ENCODE assay signal across 9 cellular contexts in genomic region chr10:93438796-93439253, GRCh38. TPM values are rescaled to one million over a fixed set of nuclear protein-coding genes. Genes with fewer than 3 reads are reported as not detected.
DNase-seq lines count a peak whose midpoint lies in the region; ATAC-seq and TF ChIP-seq lines count a peak whose summit lies in the region.
"Had no signal": no experiment of that assay in that cellular context is flagged by ENCODE, and none has a peak within 500 bp of the region (broad histone marks: within the 10 kb centered on the region; RNA-seq: fewer than 3 reads in every experiment).

No MANE protein-coding gene starts in this region.

- H3K27me3 ChIP-seq in NT2/D1 (ENCODE audit: insufficient read depth, insufficient read length) (no peaks in the 10 kb centered on the region), fibroblast of lung (ENCODE audit: control insufficient read depth, insufficient read depth, low read length) (no peaks in the 10 kb centered on the region)

- H3K36me3 ChIP-seq in NT2/D1 (ENCODE audit: insufficient read depth, insufficient read length, low read length), result peaks cover 7% of the 10 kb centered on the region
- H3K36me3 ChIP-seq in fibroblast of lung (ENCODE audit: control insufficient read depth, insufficient read depth, low read length), result peaks cover under 1% of the 10 kb centered on the region

- no peak overlapping the region for H3K4me2 ChIP-seq in fibroblast of lung (ENCODE audit: extremely low read depth, insufficient read depth, low read length)

- peak; percentile 1 for ATAC-seq in omental fat pad (ENCODE audit: low FRiP score)
- no peak for ATAC-seq in GM21619 (IDR thresholded peaks at IDR 0.05; ENCODE audit: unreplicated experiment)
- no peak for ATAC-seq in GM21529 (IDR thresholded peaks at IDR 0.05; ENCODE audit: unreplicated experiment)

- H3K4me1 ChIP-seq in NT2/D1 (ENCODE audit: insufficient read depth, insufficient read length) (peaks cover 3% of the 10 kb centered on the region), fibroblast of lung (ENCODE audit: control insufficient read depth, extremely low read depth, insufficient read depth, low read length) (peaks cover 61% of the 10 kb centered on the region)

- H4K20me1 ChIP-seq in fibroblast of lung (ENCODE audit: control insufficient read depth, extremely low read depth, insufficient read depth, low read length), result no peaks in the 10 kb centered on the region

- H2AFZ ChIP-seq in fibroblast of lung (ENCODE audit: low read length), result no peak overlapping the region

- DNase-seq in DMS153 (lab: John Stamatoyannopoulos, UW), result peak; percentile 85
- no peak for DNase-seq in NT2/D1 (ENCODE audit: low read depth, low spot score)
- peak in 1 of 2 donors; percentile 32 for DNase-seq in fibroblast of lung (ENCODE audit: low read depth in 2 of 2)
- DNase-seq in omental fat pad (ENCODE audit: low spot score), result no peak
- no peak for DNase-seq in SKM-1 (lab: John Stamatoyannopoulos, UW; ENCODE audit: unreplicated experiment)
- no peak for DNase-seq in central memory CD4-positive, alpha-beta T cell
- DNase-seq: activated B cell treated with CpG ODN at 0.5 μM for 24 hours had no signal

- H3K9ac ChIP-seq in NT2/D1 (ENCODE audit: insufficient read length, low read depth) (peak overlapping the region; percentile 52), fibroblast of lung (ENCODE audit: insufficient read depth, low read length) (peak overlapping the region; percentile 9)

- H3K9me3 ChIP-seq in NT2/D1 (ENCODE audit: insufficient read depth, low read length) (no peaks in the 10 kb centered on the region), fibroblast of lung (ENCODE audit: control insufficient read depth, insufficient read depth, low read depth, low read length) (no peaks in the 10 kb centered on the region)

- TF ChIP-seq CTCF in fibroblast of lung (conservative IDR thresholded peaks at IDR 0.05 in 1 of 2, IDR thresholded peaks at IDR 0.05 in 1 of 2; ENCODE audit: low read depth in 1 of 2, low read length in 2 of 2), result no peak
- TF ChIP-seq CTCF in omental fat pad (IDR thresholded peaks at IDR 0.05), result no peak

- H3K27ac ChIP-seq in fibroblast of lung (ENCODE audit: insufficient read depth, low read length), result peak overlapping the region; percentile 99

- H3K79me2 ChIP-seq in fibroblast of lung (ENCODE audit: control insufficient read depth, insufficient read depth, low read length), result peaks cover 62% of the 10 kb centered on the region

- H3K4me3 ChIP-seq in NT2/D1 (ENCODE audit: insufficient read length, low read depth) (peak overlapping the region; percentile 50), fibroblast of lung (replicated peaks in 1 of 4; ENCODE audit: control extremely low read depth in 1 of 4, insufficient read depth in 1 of 4, low read depth in 3 of 4, low read length in 4 of 4) (no peak overlapping the region)

RNA-seq across cellular contexts. Expression of gene MYOF, which starts 43.3 kb away (rescaled TPM):
- total RNA-seq in fibroblast of lung (161 and 298 TPM in 2 replicates), omental fat pad (100 to 1,000 TPM in 1 of 4 donors, 10 to 100 TPM in 3; 44.6 to 113 (median 74.5) TPM)
- polyA plus RNA-seq in fibroblast of lung, result 215 and 314 TPM in 2 replicates
- 184 and 340 TPM in 2 replicates for polyA plus RNA-seq in fibroblast of lung (2012)
- polyA minus RNA-seq in fibroblast of lung (ENCODE audit: low replicate concordance), result 121 and 188 TPM in 2 replicates

RNA-seq across cellular contexts. Expression of gene CEP55, which starts 57.6 kb away (rescaled TPM):
- total RNA-seq in fibroblast of lung, result 2.1 and 19.0 TPM in 2 replicates
- polyA plus RNA-seq in fibroblast of lung, result 16.1 and 51.6 TPM in 2 replicates
- 10.1 and 35.8 TPM in 2 replicates for polyA plus RNA-seq in fibroblast of lung (2012)
- 2.0 and 2.1 TPM in 2 replicates for polyA minus RNA-seq in fibroblast of lung (ENCODE audit: low replicate concordance)
- total RNA-seq in omental fat pad, result 1 to 10 TPM in 1 of 4 donors, under 1 TPM in 2, not detected in 1; 0.19 to 3.2 (median 0.32) TPM
